Comparison of ENCODE assay signal across 22 cellular contexts in the genomic region with DNA sequence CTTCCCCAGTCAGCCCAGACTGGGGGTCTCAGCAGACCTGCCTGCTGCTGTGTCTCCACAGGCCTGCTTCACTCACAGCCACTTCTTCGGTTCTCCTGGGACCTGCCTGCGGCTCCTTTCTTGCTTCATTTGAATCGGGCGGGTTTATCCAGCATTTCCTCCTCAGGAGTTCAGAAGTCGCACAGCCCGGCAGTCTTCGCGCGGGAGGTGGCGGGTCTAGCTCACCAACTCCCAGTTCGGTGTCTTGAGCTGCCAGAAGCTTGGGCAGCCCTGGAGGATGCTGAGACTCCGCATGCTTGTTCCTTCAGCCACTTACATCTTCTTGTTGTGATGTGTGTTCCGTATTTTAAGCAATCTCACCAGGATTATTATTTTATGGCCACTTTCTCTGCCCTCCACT. TPM values are rescaled to one million over a fixed set of nuclear protein-coding genes. Genes with fewer than 3 reads are reported as not detected.
DNase-seq lines count a peak whose midpoint lies in the region; ATAC-seq and TF ChIP-seq lines count a peak whose summit lies in the region.
"Had no signal": no experiment of that assay in that cellular context is flagged by ENCODE, and none has a peak within 500 bp of the region (broad histone marks: within the 10 kb centered on the region; RNA-seq: fewer than 3 reads in every experiment).

No MANE protein-coding gene starts in this region.

- H3K4me1 ChIP-seq in BLaER1, result peaks cover 81% of the 10 kb centered on the region
- H3K4me1 ChIP-seq: A549, Caco-2 had no signal

- H4K20me1 ChIP-seq in BLaER1, result peaks cover 48% of the 10 kb centered on the region

- no peak for ATAC-seq in Right ventricle myocardium inferior
- no peak for ATAC-seq in left cardiac atrium
- ATAC-seq in HG03571 (IDR thresholded peaks at IDR 0.05; ENCODE audit: unreplicated experiment), result no peak
- no peak for ATAC-seq in GM21423 (IDR thresholded peaks at IDR 0.05; ENCODE audit: unreplicated experiment)
- ATAC-seq: A549; CD8-positive, alpha-beta T cell had no signal

- H3K9me3 ChIP-seq in BLaER1, result peaks cover 9% of the 10 kb centered on the region; the same call in 1 of the 2 replicates
- H3K9me3 ChIP-seq: A549, Caco-2 had no signal

- DNase-seq in Right ventricle myocardium inferior (ENCODE audit: missing footprints) (peak; percentile 17), left cardiac atrium (no peak), ELF-1 (ENCODE audit: low read depth, low spot score) (peak; percentile 26), choroid plexus epithelial cell (ENCODE audit: low read depth) (peak; percentile 29), DMS79 treated with DMSO at 0.1 percent for 48 hours (lab: John Stamatoyannopoulos, UW) (no peak)
- DNase-seq: AML-193; Caco-2; Calu3; CD4-positive, alpha-beta T cell; CD8-positive, alpha-beta T cell; DND-41; EL; GF-D8 had no signal

- peaks cover 44% of the 10 kb centered on the region for H3K36me3 ChIP-seq in BLaER1

- intact Hi-C loops in Right ventricle myocardium inferior (cut with DNase I), result no loop called here
- intact Hi-C loops in left cardiac atrium (cut with DNase I), result no loop called here

- H3K27me3 ChIP-seq in BLaER1, result no peaks in the 10 kb centered on the region

- H3K27ac ChIP-seq in BLaER1, result peak overlapping the region; percentile 49
- H3K27ac ChIP-seq: 22Rv1, A549, C4-2B had no signal

- H3K9ac ChIP-seq in BLaER1, result peak overlapping the region; percentile 25; the same call in 1 of the 2 replicates

- TF ChIP-seq CTCF in choroid plexus epithelial cell (conservative IDR thresholded peaks at IDR 0.05; ENCODE audit: low read depth, low read length), result no peak

- no peak overlapping the region for H3K4me3 ChIP-seq in BLaER1
- no peak overlapping the region for H3K4me3 ChIP-seq in choroid plexus epithelial cell (ENCODE audit: low read depth, low read length)
- H3K4me3 ChIP-seq: A549 had no signal

- peak overlapping the region; percentile 92 for H3K4me2 ChIP-seq in BLaER1
- H3K4me2 ChIP-seq: A549 had no signal

RNA-seq across cellular contexts. Expression of gene D2HGDH, which starts 10.8 kb away (rescaled TPM):
- total RNA-seq in Right ventricle myocardium inferior (19.6 TPM), left cardiac atrium (10 to 100 TPM; 14.6 to 16.9 TPM)

RNA-seq across cellular contexts. Expression of gene GAL3ST2, which starts 31.3 kb away (rescaled TPM):
- not detected for total RNA-seq in Right ventricle myocardium inferior
- under 1 TPM in 1 of 2 donors, not detected in 1; 0.44 TPM for total RNA-seq in left cardiac atrium
- total RNA-seq: A172, B cell, Calu3, Daoy had no signal

RNA-seq across cellular contexts. Expression of gene ING5, which starts 43.4 kb away (rescaled TPM):
- total RNA-seq in Right ventricle myocardium inferior (16.5 TPM), left cardiac atrium (10 to 100 TPM; 17.4 to 20.1 TPM)

RNA-seq across cellular contexts. Expression of gene DTYMK, which starts 58.7 kb away (rescaled TPM):
- total RNA-seq in Right ventricle myocardium inferior, result 11.1 TPM
- 10 to 100 TPM in 1 of 2 donors, 1 to 10 TPM in 1; 9.8 to 14.3 TPM for total RNA-seq in left cardiac atrium

Comparison
In these comparisons a context has a peak if more than half of its experiments do, and no peak if none do; other contexts are left out.
1. DNase-seq: peak in Right ventricle myocardium inferior (single experiment), ELF-1 (single experiment) and choroid plexus epithelial cell (single experiment); none in left cardiac atrium (single experiment) and DMS79 treated with DMSO at 0.1 percent for 48 hours (single experiment).